8 cellular contexts compared by ENCODE assay signal in the genomic region with DNA sequence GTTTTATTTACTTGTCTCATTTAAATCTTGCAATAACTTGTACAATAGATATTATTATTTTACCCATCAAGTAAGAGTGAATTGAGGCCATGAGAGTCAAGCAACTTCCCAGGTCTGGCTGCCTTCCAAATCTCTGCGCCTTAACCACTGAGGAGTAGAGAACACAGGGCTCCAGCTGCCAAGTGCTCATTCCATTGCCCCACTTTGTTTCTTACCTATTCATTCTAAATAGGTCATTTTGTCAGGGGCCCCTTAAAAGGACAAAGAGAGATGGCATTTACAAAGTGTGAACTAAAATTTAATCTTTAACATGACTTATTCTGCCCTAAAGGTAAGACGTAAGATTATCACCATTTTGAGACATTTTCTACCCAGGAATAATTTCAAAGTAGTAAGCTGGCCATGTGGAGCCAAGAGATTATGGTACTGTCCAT. TPM values are rescaled to one million over a fixed set of nuclear protein-coding genes. Genes with fewer than 3 reads are reported as not detected.
A peak's percentile ranks its signal among the peaks of the same experiment; 100 is the strongest.
DNase-seq lines count a peak whose midpoint lies in the region; ATAC-seq lines count a peak whose summit lies in the region.

No MANE protein-coding gene starts in this region.

- WGBS in right cardiac atrium, result 2% methylated on average over 2 of the region's 2 CpGs

- no peak overlapping the region for H3K27ac ChIP-seq in right cardiac atrium (ENCODE audit: low read length)

- CTCF ChIA-PET in activated CD4-positive, alpha-beta T cell treated with anti-CD3 and anti-CD28 coated beads for 36 hours (lab: Charles Lee), result interaction anchor here (0.9 to 5.7 kb wide), 13 partner anchors 10 to 172 kb away, joined by 3 to 75 read pairs (median 5); no protein-coding TSS in a partner anchor

- intact Hi-C loops in activated CD4-positive, alpha-beta T cell treated with anti-CD3 and anti-CD28 coated beads for 36 hours (cut with DNase I, micrococcal nuclease), result loop anchor here in 1 of 2 experiments (10.0 kb wide), 1 partner anchor 783 kb away; the partner anchor contains the start of gene ATP2B4
- intact Hi-C loops in right cardiac atrium (cut with DNase I), result no loop called here

- H3K4me3 ChIP-seq in right cardiac atrium (ENCODE audit: low read length), result peak overlapping the region; percentile 93

- peak overlapping the region; percentile 100 for H3K27ac Mint-ChIP-seq in activated CD4-positive, alpha-beta T cell treated with anti-CD3 and anti-CD28 coated beads for 36 hours

- H3K27me3 Mint-ChIP-seq in activated CD4-positive, alpha-beta T cell treated with anti-CD3 and anti-CD28 coated beads for 36 hours, result no peaks in the 10 kb centered on the region

- H3K9me3 Mint-ChIP-seq in activated CD4-positive, alpha-beta T cell treated with anti-CD3 and anti-CD28 coated beads for 36 hours (ENCODE audit: low read depth), result no peaks in the 10 kb centered on the region

- H3K36me3 Mint-ChIP-seq in activated CD4-positive, alpha-beta T cell treated with anti-CD3 and anti-CD28 coated beads for 36 hours (ENCODE audit: low read depth), result peaks cover 76% of the 10 kb centered on the region

- no peaks in the 10 kb centered on the region for H3K27me3 ChIP-seq in right cardiac atrium (ENCODE audit: control insufficient read depth, insufficient read depth)

- H3K9me3 ChIP-seq in right cardiac atrium (ENCODE audit: control insufficient read depth, low read length), result no peaks in the 10 kb centered on the region

- peak overlapping the region; percentile 98 for H3K4me3 Mint-ChIP-seq in activated CD4-positive, alpha-beta T cell treated with anti-CD3 and anti-CD28 coated beads for 36 hours

- DNase-seq in activated CD4-positive, alpha-beta T cell treated with anti-CD3 and anti-CD28 coated beads for 36 hours, result peak; percentile 58
- DNase-seq in activated CD4-positive, alpha-beta T cell treated with anti-CD3 and anti-CD28 coated beads for 1 hour, result no peak
- DNase-seq in NCI-H2227 (lab: John Stamatoyannopoulos, UW; ENCODE audit: unreplicated experiment), result peak; percentile 22
- DNase-seq in amniotic epithelial cell (ENCODE audit: low read depth), result peak; percentile 80
- DNase-seq in right cardiac atrium, result peak; percentile 77 to 92 (median 80)
- peak; percentile 75 for DNase-seq in putamen (ENCODE audit: low spot score)

- ATAC-seq in activated CD4-positive, alpha-beta T cell treated with anti-CD3 and anti-CD28 coated beads for 36 hours, result no peak
- no peak for ATAC-seq in right cardiac atrium
- no peak for ATAC-seq in HG03457 (IDR thresholded peaks at IDR 0.05; ENCODE audit: unreplicated experiment)
- no peak for ATAC-seq in HG02884 (IDR thresholded peaks at IDR 0.05; ENCODE audit: unreplicated experiment)

- H3K4me1 ChIP-seq in right cardiac atrium (ENCODE audit: control insufficient read depth, insufficient read depth, low read length), result no peaks in the 10 kb centered on the region

- POLR2A ChIA-PET in activated CD4-positive, alpha-beta T cell treated with anti-CD3 and anti-CD28 coated beads for 36 hours (lab: Charles Lee), result interaction anchor here (0.6 to 1.0 kb wide), 2 partner anchors 38 to 427 kb away, joined by 4 to 6 read pairs; no protein-coding TSS in a partner anchor

- peaks cover 21% of the 10 kb centered on the region for H3K4me1 Mint-ChIP-seq in activated CD4-positive, alpha-beta T cell treated with anti-CD3 and anti-CD28 coated beads for 36 hours

RNA-seq across cellular contexts. Expression of gene PPP1R15B, which starts 3.5 kb away (rescaled TPM):
- total RNA-seq in activated CD4-positive, alpha-beta T cell treated with anti-CD3 and anti-CD28 coated beads for 36 hours, result 10 to 100 TPM; 55.9 to 57.6 TPM
- 10 to 100 TPM; 20.0 to 36.3 (median 23.9) TPM for total RNA-seq in right cardiac atrium
- 14.2 TPM for polyA plus RNA-seq in right cardiac atrium

RNA-seq across cellular contexts. Expression of gene PLEKHA6, which starts 48.4 kb away (rescaled TPM):
- under 1 TPM; 0.86 to 0.87 TPM for total RNA-seq in activated CD4-positive, alpha-beta T cell treated with anti-CD3 and anti-CD28 coated beads for 36 hours
- 10 to 100 TPM; 17.7 to 55.4 (median 37.7) TPM for total RNA-seq in right cardiac atrium
- 17.7 TPM for polyA plus RNA-seq in right cardiac atrium

Comparison
In these comparisons a context has a peak if more than half of its experiments do, and no peak if none do; other contexts are left out.
1. RNA of gene PLEKHA6, which starts 48.4 kb away (total RNA-seq): 17.7 to 55.4 TPM in right cardiac atrium; 0.86 to 0.87 TPM in activated CD4-positive, alpha-beta T cell treated with anti-CD3 and anti-CD28 coated beads for 36 hours; every median in the first group is over 4 times any median in the second.